8 cellular contexts compared by ENCODE assay signal in genomic region chr4:52588097-52588496, GRCh38.
DNase-seq lines count a peak whose midpoint lies in the region; ATAC-seq, FAIRE-seq and TF ChIP-seq lines count a peak whose summit lies in the region.

No MANE protein-coding gene starts in this region.

- no peaks in the 10 kb centered on the region; a peak in 2 of 5 replicates for H3K4me1 ChIP-seq in K562 (replicated peaks in 1 of 2; ENCODE audit: control insufficient read depth in 2 of 2, insufficient read depth in 2 of 2, low read length in 2 of 2)

- TF ChIP-seq POLR2A in K562 (conservative IDR thresholded peaks at IDR 0.05) = no peak

- no peak overlapping the region for H3K9ac ChIP-seq in K562 (ENCODE audit: insufficient read depth in 1 of 2, low read depth in 2 of 2, low read length in 2 of 2)

- no peak overlapping the region for H3K27ac ChIP-seq in K562 (ENCODE audit: extremely low read depth, low read depth, low read length)

- in situ Hi-C loops in K562 (cut with MboI) = no loop called here

- POLR2A ChIA-PET in K562 (lab: Yijun Ruan, JAX) = interaction anchor here (0.6 kb wide), 1 partner anchor 1905 kb away, joined by 3 read pairs; no protein-coding TSS in a partner anchor

- no peak overlapping the region for H3K4me3 ChIP-seq in LNCaP clone FGC (ENCODE audit: low read depth, low read length)
- no peak overlapping the region for H3K4me3 ChIP-seq in K562
- no peak overlapping the region for H3K4me3 ChIP-seq in kidney epithelial cell (ENCODE audit: low read depth, low read length)

- no peaks in the 10 kb centered on the region for H3K79me2 ChIP-seq in K562 (ENCODE audit: control insufficient read depth, insufficient read depth, low read length)

- TF ChIP-seq RAD21 in K562 (CRISPR knock-in tag; conservative IDR thresholded peaks at IDR 0.05 in 1 of 2, IDR thresholded peaks at IDR 0.05 in 1 of 2) = peak in 1 of 2 experiments; percentile 56; a peak in 2 of 4 replicates

- no peak overlapping the region for H2AFZ ChIP-seq in K562 (ENCODE audit: low read depth, low read length)

- H3K27me3 ChIP-seq in K562 (ENCODE audit: control insufficient read depth in 2 of 2, insufficient read depth in 2 of 2, low read length in 2 of 2) (no peaks in the 10 kb centered on the region; a peak in 1 of 5 replicates), kidney epithelial cell (ENCODE audit: control insufficient read depth, insufficient read depth, low read length) (no peaks in the 10 kb centered on the region)

- H3K4me2 ChIP-seq in K562 (ENCODE audit: insufficient read depth, low read length) = no peak overlapping the region

- TF ChIP-seq CTCF in LNCaP clone FGC (IDR thresholded peaks at IDR 0.05; ENCODE audit: control insufficient read depth, extremely low read depth, insufficient read depth) = peak; percentile 49
- peak; percentile 59 to 71 (median 62) for TF ChIP-seq CTCF in K562 (IDR thresholded peaks at IDR 0.05 in 2 of 3, conservative IDR thresholded peaks at IDR 0.05 in 1 of 3; ENCODE audit: insufficient read depth in 2 of 3, low read depth in 1 of 3, low read length in 3 of 3)
- peak; percentile 52 for TF ChIP-seq CTCF in kidney epithelial cell (IDR thresholded peaks at IDR 0.05; ENCODE audit: insufficient read depth, low read length, poor library complexity, severe bottlenecking)

- intact Hi-C loops in K562 (cut with micrococcal nuclease) = loop anchor here (2.0 to 5.0 kb wide), 2 partner anchors 69 to 395 kb away; partner anchors contain the start of gene USP46

- WGBS in K562 (ENCODE audit: insufficient coverage, low coverage, missing lambda C conversion rate) = 86% methylated on average over 1 of the region's 2 CpGs

- no peaks in the 10 kb centered on the region for H4K20me1 ChIP-seq in K562 (replicated peaks; ENCODE audit: control insufficient read depth, insufficient read depth, low read length)

- CTCF ChIA-PET in K562 (lab: Yijun Ruan, JAX; ENCODE audit: low intra/inter-chr PET ratio) = interaction anchor here (1.6 kb wide), 1 partner anchor 395 kb away, joined by 5 read pairs; no protein-coding TSS in a partner anchor

- no peaks in the 10 kb centered on the region for H3K9me1 ChIP-seq in K562 (ENCODE audit: control insufficient read depth, insufficient read depth, low read length)

- BruUV-seq in K562 (replicated peaks; lab: Mats Ljungman, UMichigan) = no TSS peak

- peak; percentile 90 for ATAC-seq in K562

- no peaks in the 10 kb centered on the region for H3K36me3 ChIP-seq in K562 (ENCODE audit: control insufficient read depth, insufficient read depth, low read length)
- H3K36me3 ChIP-seq in kidney epithelial cell (ENCODE audit: control insufficient read depth, insufficient read depth, low read length) = no peaks in the 10 kb centered on the region

- no peaks in the 10 kb centered on the region for H3K9me3 ChIP-seq in K562 (replicated peaks; ENCODE audit: control insufficient read depth, insufficient read depth, low read depth, low read length)

- peak; percentile 4 for DNase-seq in stimulated activated CD4-positive, alpha-beta T cell treated with anti-CD3 and anti-CD28 coated beads, Interleukin-1b, Interleukin-23, amount 100 ng/mL, for 48 hours
- no peak for DNase-seq in stimulated activated CD4-positive, alpha-beta T cell treated with anti-CD3 and anti-CD28 coated beads, Interleukin-12 subunit alpha, Interleukin-12 subunit beta, amount 100 ng/mL, for 4 hours
- no peak for DNase-seq in LNCaP clone FGC (ENCODE audit: low read depth)
- DNase-seq in K562 (ENCODE audit: extremely low read depth in 1 of 4, low spot score in 3 of 4) = peak; percentile 40 to 66 (median 52)
- no peak for DNase-seq in kidney epithelial cell (ENCODE audit: low read depth)
- DNase-seq in NCI-H1436 treated with DMSO at 0.1 percent for 48 hours (lab: John Stamatoyannopoulos, UW) = no peak
- no peak for DNase-seq in NCI-H1930 (lab: John Stamatoyannopoulos, UW)
- DNase-seq in HPDE6-E6E7 (ENCODE audit: extremely low spot score) = no peak

- peak; percentile 11 for FAIRE-seq in K562 (lab: Jason Lieb, UNC)

- TF ChIP-seq EP300 in K562 (IDR thresholded peaks at IDR 0.05; ENCODE audit: low read length) = no peak

TF ChIP-seq in K562, 482 proteins besides CTCF, POLR2A, EP300 and RAD21:
- TF ChIP-seq HDAC2 (IDR thresholded peaks at IDR 0.05) (no peak), HSF4 (CRISPR knock-in tag; IDR thresholded peaks at IDR 0.05; ENCODE audit: borderline replicate concordance) (no peak), RCOR1 (IDR thresholded peaks at IDR 0.05; ENCODE audit: borderline replicate concordance in 1 of 2, low read depth in 2 of 2, low read length in 2 of 2) (no peak), CLOCK (CRISPR knock-in tag; IDR thresholded peaks at IDR 0.05; ENCODE audit: borderline replicate concordance) (no peak), HMG20A (CRISPR knock-in tag; conservative IDR thresholded peaks at IDR 0.05) (no peak), SMC3 (conservative IDR thresholded peaks at IDR 0.05; ENCODE audit: insufficient read depth, low read depth, low read length) (peak; percentile 35; the same call in 1 of the 2 replicates), ATF3 (IDR thresholded peaks at IDR 0.05) (no peak), ATF3 (CRISPR knock-in tag; conservative IDR thresholded peaks at IDR 0.05) (no peak), ZNF77 (CRISPR knock-in tag; IDR thresholded peaks at IDR 0.05) (no peak)
TF ChIP-seq in K562: peak in this region for 1.

Comparison
In these comparisons a context has a peak if more than half of its experiments do, and no peak if none do; other contexts are left out.
1. DNase-seq: peak in stimulated activated CD4-positive, alpha-beta T cell treated with anti-CD3 and anti-CD28 coated beads, Interleukin-1b, Interleukin-23, amount 100 ng/mL, for 48 hours (single experiment) and K562 (4 of 4); none in stimulated activated CD4-positive, alpha-beta T cell treated with anti-CD3 and anti-CD28 coated beads, Interleukin-12 subunit alpha, Interleukin-12 subunit beta, amount 100 ng/mL, for 4 hours (single experiment), LNCaP clone FGC (single experiment), kidney epithelial cell (single experiment), NCI-H1436 treated with DMSO at 0.1 percent for 48 hours (single experiment), NCI-H1930 (0 of 2) and HPDE6-E6E7 (single experiment).
2. Peak in every context shown above with its lines, with median percentiles within 50 percentile points of each other: CTCF ChIP-seq.